Comparison of ENCODE assay signal across 10 cellular contexts in genomic region chr19:33245948-33246728, GRCh38. TPM values are rescaled to one million over a fixed set of nuclear protein-coding genes. Genes with fewer than 3 reads are reported as not detected.
DNase-seq lines count a peak whose midpoint lies in the region; ATAC-seq, FAIRE-seq and TF ChIP-seq lines count a peak whose summit lies in the region.
"Had no signal": no experiment of that assay in that cellular context is flagged by ENCODE, and none has a peak within 500 bp of the region (broad histone marks: within the 10 kb centered on the region; RNA-seq: fewer than 3 reads in every experiment).

No MANE protein-coding gene starts in this region.

- H3K4me2 ChIP-seq in K562 (ENCODE audit: insufficient read depth, low read length) = no peak overlapping the region

- H3K36me3 ChIP-seq in K562 (ENCODE audit: control insufficient read depth, insufficient read depth, low read length) (no peaks in the 10 kb centered on the region), right lobe of liver (no peaks in the 10 kb centered on the region)

- TF ChIP-seq CTCF in AG04450 (IDR thresholded peaks at IDR 0.05; ENCODE audit: low read depth, low read length) (peak; percentile 52), HFFc6 (IDR thresholded peaks at IDR 0.05) (peak; percentile 83), K562 (IDR thresholded peaks at IDR 0.05 in 2 of 3, conservative IDR thresholded peaks at IDR 0.05 in 1 of 3; ENCODE audit: insufficient read depth in 2 of 3, low read depth in 1 of 3, low read length in 3 of 3) (peak; percentile 42 to 69 (median 47)), right lobe of liver (IDR thresholded peaks at IDR 0.05) (peak; percentile 42 to 68 (median 52))

- TF ChIP-seq POLR2A in K562 (conservative IDR thresholded peaks at IDR 0.05) = no peak
- TF ChIP-seq POLR2A in right lobe of liver (IDR thresholded peaks at IDR 0.05) = no peak

- no peak for ATAC-seq in K562
- ATAC-seq in right lobe of liver = no peak
- no peak for ATAC-seq in activated T-cell treated with anti-CD3 and anti-CD28 coated beads, Interleukin-2, amount 50 U/mL, for 4 hours

- POLR2A ChIA-PET in AG04450 (lab: Yijun Ruan, JAX) (no interaction called here), K562 (lab: Yijun Ruan, JAX) (no interaction called here)

- no peaks in the 10 kb centered on the region for H3K79me2 ChIP-seq in K562 (ENCODE audit: control insufficient read depth, insufficient read depth, low read length)

- no peak overlapping the region for H3K27ac ChIP-seq in AG04450 (ENCODE audit: low read depth, low read length)
- H3K27ac ChIP-seq in K562 (ENCODE audit: extremely low read depth, low read depth, low read length) = no peak overlapping the region
- H3K27ac ChIP-seq in right lobe of liver = peak overlapping the region in 1 of 3 donors; percentile 95
- H3K27ac ChIP-seq in caudate nucleus (ENCODE audit: low read depth, low read length) = no peak overlapping the region

- no peaks in the 10 kb centered on the region for H3K9me3 Mint-ChIP-seq in HFFc6
- H3K9me3 Mint-ChIP-seq in activated T-cell treated with anti-CD3 and anti-CD28 coated beads, Interleukin-2, amount 50 U/mL, for 4 hours = no peaks in the 10 kb centered on the region
- H3K9me3 Mint-ChIP-seq: IgD-negative memory B cell had no signal

- no peak for FAIRE-seq in K562 (lab: Jason Lieb, UNC)
- FAIRE-seq in RCC 7860 (lab: Jason Lieb, UNC) = no peak

- H4K20me1 ChIP-seq in K562 (replicated peaks; ENCODE audit: control insufficient read depth, insufficient read depth, low read length) = no peaks in the 10 kb centered on the region

- H3K36me3 Mint-ChIP-seq in HFFc6 (ENCODE audit: low read depth) = no peaks in the 10 kb centered on the region
- H3K36me3 Mint-ChIP-seq in activated T-cell treated with anti-CD3 and anti-CD28 coated beads, Interleukin-2, amount 50 U/mL, for 4 hours (ENCODE audit: insufficient read depth) = no peaks in the 10 kb centered on the region
- H3K36me3 Mint-ChIP-seq: activated naive CD8-positive, alpha-beta T cell treated with anti-CD3 and anti-CD28 coated beads, Interleukin-2, amount 10 ng/mL, durations not matched to agents 7 days and 5 days had no signal

- intact Hi-C loops in K562 (cut with micrococcal nuclease) (no loop called here), right lobe of liver (cut with DNase I) (loop anchor here in 1 of 2 donors (10.0 kb wide), 1 partner anchor 59 kb away; the partner anchor contains the start of gene CEBPA)

- H3K9me3 ChIP-seq in AG04450 (ENCODE audit: control insufficient read depth, insufficient read depth, low read length) (peaks cover 5% of the 10 kb centered on the region), K562 (replicated peaks; ENCODE audit: control insufficient read depth, insufficient read depth, low read depth, low read length) (peaks cover 7% of the 10 kb centered on the region; the same call in 1 of the 2 replicates), right lobe of liver (peaks cover 0 to 5% (median 2%) of the 10 kb centered on the region in 4 donors)

- no peaks in the 10 kb centered on the region for H3K9me1 ChIP-seq in K562 (ENCODE audit: control insufficient read depth, insufficient read depth, low read length)

- in situ Hi-C loops in K562 (cut with MboI) = no loop called here

- peak in 1 of 2 experiments; percentile 20; a peak in 1 of 4 replicates for TF ChIP-seq RAD21 in K562 (CRISPR knock-in tag; conservative IDR thresholded peaks at IDR 0.05 in 1 of 2, IDR thresholded peaks at IDR 0.05 in 1 of 2)

- no peaks in the 10 kb centered on the region for H3K4me1 Mint-ChIP-seq in HFFc6 (ENCODE audit: low read depth)
- no peaks in the 10 kb centered on the region for H3K4me1 Mint-ChIP-seq in activated T-cell treated with anti-CD3 and anti-CD28 coated beads, Interleukin-2, amount 50 U/mL, for 4 hours (ENCODE audit: low read depth)
- H3K4me1 Mint-ChIP-seq: activated naive CD8-positive, alpha-beta T cell treated with anti-CD3 and anti-CD28 coated beads, Interleukin-2, amount 10 ng/mL, durations not matched to agents 7 days and 5 days; IgD-negative memory B cell had no signal

- no peak overlapping the region for H3K9ac ChIP-seq in K562 (ENCODE audit: insufficient read depth in 1 of 2, low read depth in 2 of 2, low read length in 2 of 2)

- DNase-seq in AG04450 (ENCODE audit: low read depth, low spot score) = no peak
- DNase-seq in HFFc6 = no peak
- peak in 3 of 4 experiments; percentile 14 to 47 (median 40) for DNase-seq in K562 (ENCODE audit: extremely low read depth in 1 of 4, low spot score in 3 of 4)
- peak in 2 of 3 donors; percentile 72 to 79 for DNase-seq in right lobe of liver
- no peak for DNase-seq in activated T-cell treated with anti-CD3 and anti-CD28 coated beads, Interleukin-2, amount 50 U/mL, for 4 hours
- no peak for DNase-seq in RCC 7860 (ENCODE audit: low spot score)
- no peak for DNase-seq in stimulated activated CD4-positive, alpha-beta T cell treated with anti-CD3 and anti-CD28 coated beads, Interleukin-1b, Interleukin-23, amount 100 ng/mL, for 48 hours
- no peak for DNase-seq in caudate nucleus (lab: John Stamatoyannopoulos, UW)
- DNase-seq: activated naive CD8-positive, alpha-beta T cell treated with anti-CD3 and anti-CD28 coated beads, Interleukin-2, amount 10 ng/mL, durations not matched to agents 7 days and 5 days had no signal

- H3K27ac Mint-ChIP-seq in HFFc6 = no peak overlapping the region
- H3K27ac Mint-ChIP-seq: activated naive CD8-positive, alpha-beta T cell treated with anti-CD3 and anti-CD28 coated beads, Interleukin-2, amount 10 ng/mL, durations not matched to agents 7 days and 5 days; IgD-negative memory B cell had no signal

- H2AFZ ChIP-seq in K562 (ENCODE audit: low read depth, low read length) = no peak overlapping the region

- TF ChIP-seq EP300 in K562 (IDR thresholded peaks at IDR 0.05; ENCODE audit: low read length) = no peak

- BruUV-seq in K562 (replicated peaks; lab: Mats Ljungman, UMichigan) = no TSS peak

- H3K4me3 Mint-ChIP-seq in HFFc6 = no peak overlapping the region
- H3K4me3 Mint-ChIP-seq in activated T-cell treated with anti-CD3 and anti-CD28 coated beads, Interleukin-2, amount 50 U/mL, for 4 hours = no peak overlapping the region
- H3K4me3 Mint-ChIP-seq: activated naive CD8-positive, alpha-beta T cell treated with anti-CD3 and anti-CD28 coated beads, Interleukin-2, amount 10 ng/mL, durations not matched to agents 7 days and 5 days; IgD-negative memory B cell had no signal

- peaks cover 3% of the 10 kb centered on the region for H3K27me3 Mint-ChIP-seq in HFFc6 (ENCODE audit: insufficient read depth)
- H3K27me3 Mint-ChIP-seq in activated T-cell treated with anti-CD3 and anti-CD28 coated beads, Interleukin-2, amount 50 U/mL, for 4 hours (ENCODE audit: low read depth) = peaks cover 2% of the 10 kb centered on the region

- CTCF ChIA-PET in AG04450 (lab: Charles Lee) = interaction anchor here (0.7 to 1.5 kb wide), 3 partner anchors 10 to 160 kb away, joined by 3 to 7 read pairs (median 6); no protein-coding TSS in a partner anchor
- CTCF ChIA-PET in K562 (lab: Yijun Ruan, JAX; ENCODE audit: low intra/inter-chr PET ratio) = no interaction called here

- H3K4me1 ChIP-seq in K562 (replicated peaks in 1 of 2; ENCODE audit: control insufficient read depth in 2 of 2, insufficient read depth in 2 of 2, low read length in 2 of 2) = peaks cover 0 to 19% of the 10 kb centered on the region in 2 experiments; a peak in 2 of 5 replicates
- H3K4me1 ChIP-seq in right lobe of liver = peaks cover 0 to 42% (median 21%) of the 10 kb centered on the region in 4 donors

- no peak overlapping the region for H3K4me3 ChIP-seq in AG04450 (ENCODE audit: low read depth, low read length)
- no peak overlapping the region for H3K4me3 ChIP-seq in K562
- H3K4me3 ChIP-seq in right lobe of liver = no peak overlapping the region

- H3K27me3 ChIP-seq in AG04450 (ENCODE audit: control insufficient read depth, insufficient read depth, low read length) (no peaks in the 10 kb centered on the region), K562 (ENCODE audit: control insufficient read depth in 2 of 2, insufficient read depth in 2 of 2, low read length in 2 of 2) (no peaks in the 10 kb centered on the region), right lobe of liver (no peaks in the 10 kb centered on the region)

- 51% methylated on average over 7 of the region's 7 CpGs for WGBS in K562 (ENCODE audit: insufficient coverage, low coverage, missing lambda C conversion rate)
- 28% methylated on average over 6 of the region's 7 CpGs for WGBS in right lobe of liver (ENCODE audit: insufficient coverage, low coverage, low lambda C conversion rate, missing lambda C conversion rate)

RNA-seq across cellular contexts. Expression of gene SLC7A10, which starts 20.5 kb away (rescaled TPM):
- not detected in 2 replicates for polyA plus RNA-seq in AG04450 (2011; rRNA removed)
- polyA minus RNA-seq in AG04450 (2011; rRNA and poly(A)+ RNA removed) = not detected in 2 replicates
- total RNA-seq in HFFc6 (2021; fragmentation: NEBNext Ultra II Directional; extraction: Animal tissue kit (Norgen Biotek cat#: 25700)) = not detected
- not detected in 2 replicates for total RNA-seq in K562 (2011; cell fraction: chromatin; rRNA removed; ENCODE audit: low replicate concordance)
- total RNA-seq in K562 (2011; cell fraction: nucleolus; rRNA removed) = not detected in 2 replicates
- total RNA-seq in K562 (2011; cell fraction: nucleoplasm; rRNA removed) = not detected in 2 replicates
- total RNA-seq in K562 (2014; rRNA removed) = not detected in 2 replicates
- total RNA-seq in K562 (2014; rRNA removed; fragmentation: Illumina TruSeq; extraction: Trizol) = not detected in 2 replicates
- not detected in 2 replicates for total RNA-seq in K562 (2015; rRNA removed; fragmentation: Illumina TruSeq; extraction: Trizol)
- not detected in 2 replicates for total RNA-seq in K562 (2021)
- not detected in 2 replicates for polyA plus RNA-seq in K562 (2011; rRNA removed)
- not detected in 2 replicates for polyA plus RNA-seq in K562 (2011; cell fraction: cytosol; rRNA removed)
- not detected in 2 replicates for polyA plus RNA-seq in K562 (2011; cell fraction: nucleus; rRNA removed)
- polyA plus RNA-seq in K562 (2012) = not detected in 2 replicates
- polyA plus RNA-seq in K562 (2014; fragmentation: Illumina TruSeq; extraction: Trizol) = not detected in 2 replicates
- under 1 TPM in 1 of 2 experiments, not detected in 1; 0.07 TPM for polyA plus RNA-seq in K562 (2014; fragmentation: Nextera tagmentation; extraction: Ambion mirVana)
- not detected in 2 replicates for polyA plus RNA-seq in K562 (2014; rRNA removed)
- not detected in 2 replicates for polyA minus RNA-seq in K562 (2011; rRNA and poly(A)+ RNA removed)
- not detected in 2 replicates for polyA minus RNA-seq in K562 (2011; cell fraction: cytosol; rRNA and poly(A)+ RNA removed)
- not detected in 2 replicates for polyA minus RNA-seq in K562 (2011; cell fraction: nucleus; rRNA and poly(A)+ RNA removed)
- total RNA-seq in right lobe of liver = not detected
- not detected for total RNA-seq in activated T-cell treated with anti-CD3 and anti-CD28 coated beads, Interleukin-2, amount 50 U/mL, for 4 hours
- total RNA-seq: activated naive CD8-positive, alpha-beta T cell treated with anti-CD3 and anti-CD28 coated beads, Interleukin-2, amount 10 ng/mL, durations not matched to agents 7 days and 5 days had no signal
- polyA plus RNA-seq: IgD-negative memory B cell had no signal

RNA-seq across cellular contexts. Expression of gene LRP3, which starts 52.0 kb away (rescaled TPM):
- 9.5 and 15.8 TPM in 2 replicates for polyA plus RNA-seq in AG04450 (2011; rRNA removed)
- 3.9 and 4.3 TPM in 2 replicates for polyA minus RNA-seq in AG04450 (2011; rRNA and poly(A)+ RNA removed)
- 10 to 100 TPM in 2 of 6 experiments, 1 to 10 TPM in 4; 1.9 to 17.7 (median 2.4) TPM for total RNA-seq in HFFc6 (2021; fragmentation: NEBNext Ultra II Directional; extraction: Animal tissue kit (Norgen Biotek cat#: 25700))
- not detected in 2 replicates for total RNA-seq in K562 (2011; cell fraction: chromatin; rRNA removed; ENCODE audit: low replicate concordance)
- total RNA-seq in K562 (2011; cell fraction: nucleolus; rRNA removed) = not detected in 2 replicates
- total RNA-seq in K562 (2011; cell fraction: nucleoplasm; rRNA removed) = not detected in 2 replicates
- not detected in 2 replicates for total RNA-seq in K562 (2014; rRNA removed)
- total RNA-seq in K562 (2014; rRNA removed; fragmentation: Illumina TruSeq; extraction: Trizol) = not detected in 2 replicates
- not detected in 2 replicates for total RNA-seq in K562 (2015; rRNA removed; fragmentation: Illumina TruSeq; extraction: Trizol)
- 0.04 and 0.29 TPM in 2 replicates for total RNA-seq in K562 (2021)
- polyA plus RNA-seq in K562 (2011; rRNA removed) = not detected in 2 replicates
- polyA plus RNA-seq in K562 (2011; cell fraction: cytosol; rRNA removed) = not detected in 2 replicates
- polyA plus RNA-seq in K562 (2011; cell fraction: nucleus; rRNA removed) = not detected in 2 replicates
- polyA plus RNA-seq in K562 (2012) = not detected in 2 replicates
- not detected in 2 replicates for polyA plus RNA-seq in K562 (2014; fragmentation: Illumina TruSeq; extraction: Trizol)
- polyA plus RNA-seq in K562 (2014; fragmentation: Nextera tagmentation; extraction: Ambion mirVana) = not detected
- not detected in 2 replicates for polyA plus RNA-seq in K562 (2014; rRNA removed)
- polyA minus RNA-seq in K562 (2011; rRNA and poly(A)+ RNA removed) = not detected in 2 replicates
- not detected in 2 replicates for polyA minus RNA-seq in K562 (2011; cell fraction: cytosol; rRNA and poly(A)+ RNA removed)
- not detected in 2 replicates for polyA minus RNA-seq in K562 (2011; cell fraction: nucleus; rRNA and poly(A)+ RNA removed)
- 10 to 100 TPM; 25.2 to 40.7 (median 33.7) TPM for total RNA-seq in right lobe of liver
- under 1 TPM; 0.14 to 0.84 (median 0.71) TPM for total RNA-seq in activated T-cell treated with anti-CD3 and anti-CD28 coated beads, Interleukin-2, amount 50 U/mL, for 4 hours
- polyA plus RNA-seq: IgD-negative memory B cell had no signal

RNA-seq across cellular contexts. Expression of gene CEBPA, which starts 56.2 kb away (rescaled TPM):
- polyA plus RNA-seq in AG04450 (2011; rRNA removed) (0.02 and 0.06 TPM in 2 replicates), K562 (2011; rRNA removed) (0.15 and 0.20 TPM in 2 replicates), K562 (2014; fragmentation: Illumina TruSeq; extraction: Trizol) (0.15 and 0.21 TPM in 2 replicates), K562 (2014; fragmentation: Nextera tagmentation; extraction: Ambion mirVana) (under 1 TPM in 1 of 2 experiments, not detected in 1; 0.03 TPM), K562 (2014; rRNA removed) (0.15 and 0.26 TPM in 2 replicates)
- polyA minus RNA-seq in AG04450 (2011; rRNA and poly(A)+ RNA removed) = not detected in 2 replicates
- total RNA-seq in HFFc6 (2021; fragmentation: NEBNext Ultra II Directional; extraction: Animal tissue kit (Norgen Biotek cat#: 25700)) = under 1 TPM in 5 of 6 experiments, not detected in 1; 0.12 to 0.24 (median 0.14) TPM
- 0.35 and 0.44 TPM in 2 replicates for total RNA-seq in K562 (2011; cell fraction: chromatin; rRNA removed; ENCODE audit: low replicate concordance)
- 0.67 and 1.3 TPM in 2 replicates for total RNA-seq in K562 (2011; cell fraction: nucleolus; rRNA removed)
- total RNA-seq in K562 (2011; cell fraction: nucleoplasm; rRNA removed) = 0.59 and 0.61 TPM in 2 replicates
- total RNA-seq in K562 (2014; rRNA removed) (0.57 and 0.59 TPM in 2 replicates), K562 (2014; rRNA removed; fragmentation: Illumina TruSeq; extraction: Trizol) (0.07 and 0.13 TPM in 2 replicates), K562 (2015; rRNA removed; fragmentation: Illumina TruSeq; extraction: Trizol) (0.11 TPM in 1 of 2 replicates, not detected in the other), K562 (2021) (0.49 and 0.53 TPM in 2 replicates), right lobe of liver (100 to 1,000 TPM in 4 of 6 experiments, 10 to 100 TPM in 2; 53.9 to 163 (median 119) TPM)
- 0.19 and 0.73 TPM in 2 replicates for polyA plus RNA-seq in K562 (2011; cell fraction: cytosol; rRNA removed)
- 0.17 and 0.23 TPM in 2 replicates for polyA plus RNA-seq in K562 (2011; cell fraction: nucleus; rRNA removed)
- polyA plus RNA-seq in K562 (2012) = 0.12 and 0.51 TPM in 2 replicates
- polyA minus RNA-seq in K562 (2011; rRNA and poly(A)+ RNA removed) = 0.18 and 0.24 TPM in 2 replicates
- polyA minus RNA-seq in K562 (2011; cell fraction: cytosol; rRNA and poly(A)+ RNA removed) = not detected in 2 replicates
- 0.40 and 0.67 TPM in 2 replicates for polyA minus RNA-seq in K562 (2011; cell fraction: nucleus; rRNA and poly(A)+ RNA removed)
- 1 to 10 TPM; 1.0 to 1.5 (median 1.5) TPM for total RNA-seq in activated T-cell treated with anti-CD3 and anti-CD28 coated beads, Interleukin-2, amount 50 U/mL, for 4 hours

Comparison
In these comparisons a context has a peak if more than half of its experiments do, and no peak if none do; other contexts are left out.
1. DNase-seq: peak in K562 (3 of 4) and right lobe of liver (2 of 3); none in AG04450 (single experiment), HFFc6 (single experiment), activated T-cell treated with anti-CD3 and anti-CD28 coated beads, Interleukin-2, amount 50 U/mL, for 4 hours (single experiment), RCC 7860 (single experiment), stimulated activated CD4-positive, alpha-beta T cell treated with anti-CD3 and anti-CD28 coated beads, Interleukin-1b, Interleukin-23, amount 100 ng/mL, for 48 hours (single experiment) and caudate nucleus (0 of 61).
2. RNA of gene CEBPA, which starts 56.2 kb away (total RNA-seq): 53.9 to 163 TPM in right lobe of liver; 1.0 to 1.5 TPM in activated T-cell treated with anti-CD3 and anti-CD28 coated beads, Interleukin-2, amount 50 U/mL, for 4 hours, 0.07 to 1.3 TPM in K562 and 0.12 to 0.24 TPM in HFFc6; every median in the first group is over 10 times any median in the second.
3. Peak in every context shown above with its lines, with median percentiles within 50 percentile points of each other: CTCF ChIP-seq.